ENCODE assay signal across 8 cellular contexts in genomic region chr9:121199921-121200320, GRCh38. TPM values are rescaled to one million over a fixed set of nuclear protein-coding genes. Genes with fewer than 3 reads are reported as not detected.
DNase-seq lines count a peak whose midpoint lies in the region; ATAC-seq and TF ChIP-seq lines count a peak whose summit lies in the region.

No MANE protein-coding gene starts in this region.

- no peak for DNase-seq in AG10803 (ENCODE audit: low read depth)
- no peak for DNase-seq in Jurkat, Clone E6-1 (ENCODE audit: low read depth, low spot score)
- no peak for DNase-seq in stimulated activated CD4-positive, alpha-beta T cell treated with anti-CD3 and anti-CD28 coated beads, Interleukin-4, amount 100 ng/mL, for 4 hours

- H3K27me3 Mint-ChIP-seq in brain = peaks cover 13% of the 10 kb centered on the region

- H3K4me1 ChIP-seq in muscle layer of colon (ENCODE audit: insufficient read depth, low read length) = peaks cover 49% of the 10 kb centered on the region

- no peaks in the 10 kb centered on the region for H3K9me3 ChIP-seq in muscle layer of colon (ENCODE audit: low read length)

- no peak for TF ChIP-seq CTCF in AG10803 (conservative IDR thresholded peaks at IDR 0.05; ENCODE audit: low read length)
- no peak for TF ChIP-seq CTCF in brain (conservative IDR thresholded peaks at IDR 0.05)

- H3K4me3 ChIP-seq in AG10803 (ENCODE audit: low read length) (peak overlapping the region; percentile 76), muscle layer of colon (ENCODE audit: low read depth in 1 of 2, low read length in 2 of 2) (peak overlapping the region in 1 of 2 donors; percentile 65)
- H3K4me3 ChIP-seq in Jurkat, Clone E6-1 (ENCODE audit: low read length) = peak overlapping the region; percentile 86

- ATAC-seq in GM21526 (IDR thresholded peaks at IDR 0.05; ENCODE audit: low FRiP score, unreplicated experiment) (no peak), HG02763 (IDR thresholded peaks at IDR 0.05; ENCODE audit: unreplicated experiment) (no peak), GM21360 (IDR thresholded peaks at IDR 0.05; ENCODE audit: unreplicated experiment) (no peak)

- peak overlapping the region; percentile 15 for H3K27ac ChIP-seq in muscle layer of colon (ENCODE audit: low read depth, low read length)

- peak overlapping the region in 2 of 5 experiments; percentile 75 to 92 for H3K27ac Mint-ChIP-seq in brain

- H3K4me1 Mint-ChIP-seq in brain = peaks cover 67% of the 10 kb centered on the region

- no peaks in the 10 kb centered on the region for H3K36me3 ChIP-seq in muscle layer of colon (ENCODE audit: insufficient read depth, low read length)

- H3K27me3 ChIP-seq in muscle layer of colon (ENCODE audit: control insufficient read depth in 1 of 2, insufficient read depth in 2 of 2, low read length in 2 of 2) = no peaks in the 10 kb centered on the region

- no peaks in the 10 kb centered on the region for H3K36me3 Mint-ChIP-seq in brain

- H3K4me3 Mint-ChIP-seq in brain = peak overlapping the region; percentile 94 to 97 (median 95)

- peak overlapping the region; percentile 80 for H3K9ac ChIP-seq in muscle layer of colon (ENCODE audit: low read length)

- H3K9me3 Mint-ChIP-seq in brain = peaks cover 0 to 5% (median 0%) of the 10 kb centered on the region in 5 experiments

RNA-seq across cellular contexts. Expression of gene RAB14, which starts 1.7 kb away (rescaled TPM):
- 53.5 TPM for polyA plus RNA-seq in Jurkat, Clone E6-1 (2012; ENCODE audit: insufficient read depth, insufficient read length)
- polyA plus RNA-seq in brain (ENCODE audit: insufficient read depth, low read depth, low replicate concordance) = 84.0 TPM
